ENCODE assay signal across 8 cellular contexts in the genomic region with DNA sequence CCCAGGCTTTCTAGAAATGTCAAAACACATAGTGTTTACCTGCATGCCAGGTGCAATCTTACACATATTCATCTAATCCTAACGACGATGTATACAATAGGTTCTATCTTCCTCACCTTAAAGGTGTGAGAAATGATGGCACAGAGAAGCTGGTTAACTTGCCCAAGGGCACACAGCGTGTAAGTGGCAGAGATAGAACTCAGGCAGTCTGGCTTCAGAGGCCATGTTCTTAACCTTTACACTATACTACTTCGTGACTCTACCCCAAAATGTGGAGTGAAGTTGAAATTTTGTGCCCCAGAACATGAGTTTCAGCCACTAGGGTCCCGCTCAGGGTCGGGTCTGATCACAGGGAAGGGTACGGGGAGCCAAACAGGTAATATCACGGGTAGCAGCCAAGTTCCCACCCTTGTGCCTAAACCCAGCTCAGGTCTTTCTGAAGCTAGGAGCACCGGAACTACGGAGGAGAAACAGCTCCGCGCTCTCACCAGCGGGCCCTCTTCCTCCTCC. TPM values are rescaled to one million over a fixed set of nuclear protein-coding genes. Genes with fewer than 3 reads are reported as not detected.
A peak's percentile ranks its signal among the peaks of the same experiment; 100 is the strongest.
DNase-seq lines count a peak whose midpoint lies in the region; ATAC-seq and TF ChIP-seq lines count a peak whose summit lies in the region.

No MANE protein-coding gene starts in this region.

- H3K36me3 ChIP-seq in Panc1 (ENCODE audit: control insufficient read depth, insufficient read depth, low read length): peaks cover 37% of the 10 kb centered on the region
- H3K36me3 ChIP-seq in esophagus muscularis mucosa: peaks cover 46 to 66% (median 57%) of the 10 kb centered on the region in 4 donors
- no peaks in the 10 kb centered on the region for H3K36me3 ChIP-seq in ovary

- CTCF ChIA-PET in Panc1 (lab: Charles Lee): no interaction called here

- POLR2A ChIA-PET in Panc1 (lab: Charles Lee): interaction anchor here (0.6 to 1.3 kb wide), 5 partner anchors 10 to 299 kb away, joined by 3 to 8 read pairs (median 3); no protein-coding TSS in a partner anchor

- H3K9me3 ChIP-seq in Panc1 (ENCODE audit: control insufficient read depth, insufficient read depth, low read depth, low read length) (no peaks in the 10 kb centered on the region), esophagus muscularis mucosa (no peaks in the 10 kb centered on the region), ovary (no peaks in the 10 kb centered on the region)

- in situ Hi-C loops in ACHN (cut with HindIII; ENCODE audit: low pct_ligation_motif_present, low pct_unique_long_range_greater_than_20kb, low sequenced_read_pairs) (no loop called here), Panc1 (cut with HindIII; ENCODE audit: low pct_unique_long_range_greater_than_20kb, low sequenced_read_pairs) (no loop called here)

- intact Hi-C loops in Panc1 (cut with micrococcal nuclease; ENCODE audit: unreplicated experiment) (no loop called here), esophagus muscularis mucosa (cut with DNase I) (loop anchor here (5.0 kb wide), 1 partner anchor 41 kb away; a partner anchor contains a TSS), ovary (cut with DNase I) (loop anchor here in 2 of 4 donors (5.0 to 10.0 kb wide), 2 partner anchors 46 to 144 kb away; a partner anchor contains a TSS)

- BruUV-seq in Panc1 (replicated peaks; lab: Mats Ljungman, UMichigan): TSS peak; percentile 94

- ATAC-seq in GM19438 (IDR thresholded peaks at IDR 0.05; ENCODE audit: low read depth, unreplicated experiment) (peak; percentile 18), Panc1 (peak; percentile 23), GM19328 (IDR thresholded peaks at IDR 0.05; ENCODE audit: unreplicated experiment) (no peak)

- WGBS in esophagus muscularis mucosa: 3% methylated on average over 10 of the region's 13 CpGs
- WGBS in ovary, 3 donors: 0 to 2% (median 2%) methylated on average over 13 of the region's 13 CpGs

- H3K4me3 ChIP-seq in Panc1 (ENCODE audit: low read depth in 2 of 2, low read length in 2 of 2) (peak overlapping the region; percentile 97), esophagus muscularis mucosa (peak overlapping the region; percentile 69 to 92 (median 72)), ovary (peak overlapping the region; percentile 55)

- no peaks in the 10 kb centered on the region for H3K27me3 ChIP-seq in Panc1 (ENCODE audit: control insufficient read depth, insufficient read depth, low read length)
- H3K27me3 ChIP-seq in esophagus muscularis mucosa: no peaks in the 10 kb centered on the region
- H3K27me3 ChIP-seq in ovary: no peaks in the 10 kb centered on the region

- TF ChIP-seq POLR2A in esophagus muscularis mucosa (IDR thresholded peaks at IDR 0.05; ENCODE audit: low read depth) (no peak), ovary (IDR thresholded peaks at IDR 0.05) (no peak)

- DNase-seq in ACHN (peak; percentile 10), Panc1 (ENCODE audit: low read depth, low spot score) (no peak), esophagus muscularis mucosa (ENCODE audit: extremely low spot score) (no peak), ovary (no peak), A172 (ENCODE audit: low spot score) (no peak)
- DNase-seq in central memory CD4-positive, alpha-beta T cell: no peak

- TF ChIP-seq CTCF in Panc1 (IDR thresholded peaks at IDR 0.05) (no peak), esophagus muscularis mucosa (IDR thresholded peaks at IDR 0.05) (no peak), ovary (IDR thresholded peaks at IDR 0.05) (peak in 1 of 3 donors; percentile 17)

- H3K4me1 ChIP-seq in Panc1 (ENCODE audit: control insufficient read depth, insufficient read depth, low read length): peaks cover 24% of the 10 kb centered on the region
- peaks cover 45 to 60% (median 52%) of the 10 kb centered on the region in 4 donors for H3K4me1 ChIP-seq in esophagus muscularis mucosa
- peaks cover 5% of the 10 kb centered on the region for H3K4me1 ChIP-seq in ovary (ENCODE audit: insufficient read depth)

- H3K27ac ChIP-seq in Panc1 (ENCODE audit: low read length) (peak overlapping the region; percentile 100), esophagus muscularis mucosa (replicated peaks in 1 of 4) (peak overlapping the region; percentile 87 to 96 (median 90)), ovary (peak overlapping the region; percentile 59 to 89)

- TF ChIP-seq EP300 in esophagus muscularis mucosa (IDR thresholded peaks at IDR 0.05): no peak
- no peak for TF ChIP-seq EP300 in ovary (IDR thresholded peaks at IDR 0.05)

RNA-seq across cellular contexts. Expression of a gene that starts 0.5 kb away (rescaled TPM):
- 77.7 TPM for total RNA-seq in Panc1 (2021; ENCODE audit: unreplicated experiment)
- 68.6 TPM for polyA plus RNA-seq in Panc1 (2012; ENCODE audit: insufficient read length)
- 10 to 100 TPM; 22.5 to 34.9 (median 31.8) TPM for total RNA-seq in esophagus muscularis mucosa
- 10 to 100 TPM; 24.0 to 55.6 (median 45.2) TPM for total RNA-seq in ovary
- 10 to 100 TPM; 39.5 to 56.7 TPM for polyA plus RNA-seq in ovary
- 23.2 and 34.3 TPM in 2 replicates for total RNA-seq in A172 (2014; rRNA removed; shearing (Covaris generic))

RNA-seq across cellular contexts. Expression of a gene that starts 0.7 kb away (rescaled TPM):
- 1,987 TPM for total RNA-seq in Panc1 (2021; ENCODE audit: unreplicated experiment)
- 3,030 TPM for polyA plus RNA-seq in Panc1 (2012; ENCODE audit: insufficient read length)
- 1,000 to 10,000 TPM; 1,642 to 3,082 (median 2,562) TPM for total RNA-seq in esophagus muscularis mucosa
- total RNA-seq in ovary: 1,000 to 10,000 TPM; 4,177 to 8,845 (median 4,854) TPM
- polyA plus RNA-seq in ovary: over 10,000 TPM in 1 of 2 donors, 1,000 to 10,000 TPM in 1; 6,405 to 11,953 TPM
- total RNA-seq in A172 (2014; rRNA removed; shearing (Covaris generic)): 2,019 and 2,446 TPM in 2 replicates

RNA-seq across cellular contexts. Expression of a gene that starts 5.8 kb away (rescaled TPM):
- total RNA-seq in Panc1 (2021; ENCODE audit: unreplicated experiment) (6.0 TPM), esophagus muscularis mucosa (10 to 100 TPM; 13.1 to 26.8 (median 24.2) TPM), ovary (10 to 100 TPM in 2 of 7 donors, 1 to 10 TPM in 5; 4.3 to 10.6 (median 6.9) TPM)
- 6.4 TPM for polyA plus RNA-seq in Panc1 (2012; ENCODE audit: insufficient read length)
- 1 to 10 TPM; 2.7 to 7.4 TPM for polyA plus RNA-seq in ovary
- total RNA-seq in A172 (2014; rRNA removed; shearing (Covaris generic)): 0.07 TPM in 2 replicates

RNA-seq across cellular contexts. Expression of a gene that starts 17.9 kb away (rescaled TPM):
- total RNA-seq in Panc1 (2021; ENCODE audit: unreplicated experiment) (80.6 TPM), esophagus muscularis mucosa (10 to 100 TPM; 30.5 to 42.6 (median 35.7) TPM), ovary (10 to 100 TPM; 29.1 to 58.5 (median 35.0) TPM)
- 80.7 TPM for polyA plus RNA-seq in Panc1 (2012; ENCODE audit: insufficient read length)
- polyA plus RNA-seq in ovary: 10 to 100 TPM; 25.5 to 27.0 TPM
- total RNA-seq in A172 (2014; rRNA removed; shearing (Covaris generic)): 77.9 and 95.4 TPM in 2 replicates

RNA-seq across cellular contexts. Expression of a gene that starts 18.2 kb away (rescaled TPM):
- total RNA-seq in Panc1 (2021; ENCODE audit: unreplicated experiment) (101 TPM), esophagus muscularis mucosa (10 to 100 TPM; 29.1 to 54.2 (median 43.7) TPM), ovary (10 to 100 TPM in 6 of 7 donors, 1 to 10 TPM in 1; 9.8 to 46.8 (median 42.0) TPM)
- polyA plus RNA-seq in Panc1 (2012; ENCODE audit: insufficient read length): 127 TPM
- 10 to 100 TPM; 80.3 to 83.0 TPM for polyA plus RNA-seq in ovary
- total RNA-seq in A172 (2014; rRNA removed; shearing (Covaris generic)): 85.3 and 93.7 TPM in 2 replicates
